34 cellular contexts compared by ENCODE assay signal in the genomic region with DNA sequence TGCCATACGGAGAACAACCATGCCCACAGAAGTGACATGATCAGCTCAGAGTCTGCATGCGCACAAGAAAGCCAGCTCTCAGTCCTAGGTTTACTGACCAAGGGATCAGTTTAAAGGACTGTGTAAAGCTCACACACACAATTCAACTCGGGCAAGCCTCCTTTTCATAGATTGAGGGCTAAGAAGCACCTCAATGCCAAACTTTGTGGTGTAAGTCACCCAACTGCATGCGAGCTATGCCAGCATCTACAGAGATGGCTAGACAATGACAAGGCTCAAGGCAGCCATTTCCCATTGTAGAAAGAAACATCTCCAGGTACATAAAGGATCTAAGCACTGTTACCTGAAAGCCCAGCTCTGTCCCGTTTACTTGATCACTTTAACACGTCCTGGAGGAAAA.
"Had no signal": no experiment of that assay in that cellular context is flagged by ENCODE, and none has a peak within 500 bp of the region (broad histone marks: within the 10 kb centered on the region; RNA-seq: fewer than 3 reads in every experiment).

No MANE protein-coding gene starts in this region.

- H3K9ac ChIP-seq: KMS-11 had no signal

- H3K36me3 ChIP-seq: MG63 had no signal

- DNase-seq: Karpas-422, Kasumi-1, MG63, MM.1S, MV-4-11, NCI-H1048, NCI-H1092, NCI-H1092 treated with DMSO at 0.1 percent for 48 hours, NCI-H1105, NCI-H1105 treated with DMSO at 0.1 percent for 48 hours, NCI-H1417, NCI-H1417 treated with DMSO at 0.1 percent for 48 hours, NCI-H1436, NCI-H1436 treated with DMSO at 0.1 percent for 48 hours, NCI-H146, NCI-H1694, NCI-H1694 treated with DMSO at 0.1 percent for 48 hours, NCI-H187, NCI-H187 treated with DMSO at 0.1 percent for 48 hours, NCI-H1930, NCI-H2029, NCI-H2081, NCI-H2081 treated with DMSO at 0.1 percent for 48 hours, NCI-H2171, NCI-H2171 treated with DMSO at 0.1 percent for 48 hours, NCI-H2227 treated with DMSO at 0.1 percent for 48 hours, NCI-H226, NCI-H345, NCI-H446, NCI-H446 treated with DMSO at 0.1 percent for 48 hours, NCI-H510A, NCI-H510A treated with DMSO at 0.1 percent for 48 hours, NCI-H524 had no signal

- H3K27ac ChIP-seq: KMS-11 had no signal

- H3K4me2 ChIP-seq: KMS-11 had no signal

- H3K9me3 ChIP-seq: MG63 had no signal

- H3K4me3 ChIP-seq: MG63 had no signal

- H3K27me3 ChIP-seq: MG63 had no signal
